ENCODE assay signal across 14 cellular contexts in the genomic region with DNA sequence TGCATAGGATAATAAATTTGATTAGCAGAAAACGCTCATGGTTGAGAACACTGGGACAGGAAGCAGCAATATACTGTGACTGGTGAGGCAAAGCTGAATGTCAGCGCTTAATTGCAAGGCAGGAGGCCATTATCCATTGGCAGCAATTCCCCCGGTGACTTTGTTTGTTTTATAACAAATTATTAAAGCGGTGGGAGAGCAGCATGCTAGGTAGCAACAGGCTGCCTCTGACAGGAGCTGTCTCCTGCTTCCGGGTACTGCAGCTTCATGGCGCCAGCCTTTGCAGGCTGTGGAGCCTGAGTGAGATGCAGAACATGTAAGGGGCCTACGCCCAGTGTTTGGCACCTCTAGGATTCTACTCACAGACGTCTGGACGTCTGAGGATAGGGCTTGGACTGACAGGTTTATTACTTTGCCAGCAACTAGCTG.
DNase-seq lines count a peak whose midpoint lies in the region; FAIRE-seq and TF ChIP-seq lines count a peak whose summit lies in the region.
"Had no signal": no experiment of that assay in that cellular context is flagged by ENCODE, and none has a peak within 500 bp of the region (broad histone marks: within the 10 kb centered on the region; RNA-seq: fewer than 3 reads in every experiment).

No MANE protein-coding gene starts in this region.

- TF ChIP-seq RAD21 in neural cell (conservative IDR thresholded peaks at IDR 0.05), result no peak

- no peaks in the 10 kb centered on the region for H4K20me1 ChIP-seq in DOHH2 (ENCODE audit: control insufficient read depth, insufficient read depth, low read depth, low read length)
- no peaks in the 10 kb centered on the region for H4K20me1 ChIP-seq in OCI-LY7 (ENCODE audit: insufficient read depth, low read length)
- no peaks in the 10 kb centered on the region for H4K20me1 ChIP-seq in neural cell (ENCODE audit: insufficient read depth)

- intact Hi-C loops in OCI-LY7 (cut with micrococcal nuclease; ENCODE audit: unreplicated experiment) (loop anchor here (10.0 kb wide), 2 partner anchors 989 to 1049 kb away; partner anchors contain the start of genes GEMIN2, PNN and TRAPPC6B), ovary (cut with DNase I) (no loop called here)

- peak overlapping the region; percentile 92 for H3K27ac ChIP-seq in DOHH2 (ENCODE audit: low read depth, low read length)
- H3K27ac ChIP-seq in OCI-LY7 (ENCODE audit: low read depth, low read length, poor library complexity, severe bottlenecking), result peak overlapping the region; percentile 97
- H3K27ac ChIP-seq in neural cell (ENCODE audit: low read length), result no peak overlapping the region
- H3K27ac ChIP-seq in ovary, result no peak overlapping the region

- CTCF ChIA-PET in OCI-LY7 (lab: Charles Lee; ENCODE audit: unreplicated experiment), result interaction anchor here (0.5 to 1.5 kb wide), 4 partner anchors 12 to 139 kb away, joined by 3 to 4 read pairs (median 3); no protein-coding TSS in a partner anchor

- no peaks in the 10 kb centered on the region for H3K27me3 ChIP-seq in DOHH2 (ENCODE audit: control insufficient read depth, low read length)
- H3K27me3 ChIP-seq in neural cell (ENCODE audit: insufficient read depth, low read depth, low read length), result no peaks in the 10 kb centered on the region
- no peaks in the 10 kb centered on the region for H3K27me3 ChIP-seq in ovary

- H3K4me2 ChIP-seq in DOHH2 (ENCODE audit: low read length) (peak overlapping the region; percentile 80), OCI-LY7 (ENCODE audit: low read length) (peak overlapping the region; percentile 75), neural cell (ENCODE audit: low read length) (no peak overlapping the region)

- no peaks in the 10 kb centered on the region for H3K79me2 ChIP-seq in DOHH2 (ENCODE audit: control insufficient read depth, low read length)
- H3K79me2 ChIP-seq in OCI-LY7 (ENCODE audit: insufficient read depth, low read depth, low read length), result no peaks in the 10 kb centered on the region
- H3K79me2 ChIP-seq in neural cell (replicated peaks; ENCODE audit: insufficient read depth, low read length), result no peaks in the 10 kb centered on the region

- H2AFZ ChIP-seq in OCI-LY7 (ENCODE audit: low read length) (no peak overlapping the region; the same call in 1 of the 2 replicates), neural cell (ENCODE audit: low read depth, low read length) (no peak overlapping the region)

- TF ChIP-seq POLR2A in ovary (IDR thresholded peaks at IDR 0.05) (no peak), GM12892 (IDR thresholded peaks at IDR 0.05; ENCODE audit: low read depth, low read length) (no peak)

- DNase-seq in NCI-H146 (lab: John Stamatoyannopoulos, UW), result peak; percentile 84
- peak; percentile 92 for DNase-seq in OCI-LY7 (ENCODE audit: low spot score)
- no peak for DNase-seq in hepatic stellate cell (ENCODE audit: low spot score)
- DNase-seq in hippocampal formation (lab: John Stamatoyannopoulos, UW), result no peak
- DNase-seq in ovary, result no peak
- no peak for DNase-seq in GM12892 (ENCODE audit: insufficient read length)
- DNase-seq: activated T-cell treated with anti-CD3 and anti-CD28 coated beads, Interleukin-2, amount 50 U/mL, for 1 hour; effector CD4-positive, alpha-beta T cell; foreskin melanocyte; NCI-H1048; occipital lobe; SIG-M5 had no signal

- H3K9me3 ChIP-seq in DOHH2 (ENCODE audit: control insufficient read depth, insufficient read depth, low read length) (peaks cover 24% of the 10 kb centered on the region), OCI-LY7 (ENCODE audit: low read length) (peaks cover 50% of the 10 kb centered on the region), neural cell (ENCODE audit: low read length) (no peaks in the 10 kb centered on the region), ovary (no peaks in the 10 kb centered on the region)

- no peak for TF ChIP-seq CTCF in DOHH2 (IDR thresholded peaks at IDR 0.05; ENCODE audit: low read depth, low read length, poor library complexity, severe bottlenecking)
- no peak for TF ChIP-seq CTCF in OCI-LY7 (conservative IDR thresholded peaks at IDR 0.05; ENCODE audit: low read length)
- no peak for TF ChIP-seq CTCF in neural cell (IDR thresholded peaks at IDR 0.05; ENCODE audit: poor library complexity, severe bottlenecking)
- TF ChIP-seq CTCF in ovary (IDR thresholded peaks at IDR 0.05), result no peak

- H3F3A ChIP-seq in DOHH2 (ENCODE audit: control insufficient read depth, insufficient read depth), result peaks cover 36% of the 10 kb centered on the region
- no peaks in the 10 kb centered on the region for H3F3A ChIP-seq in neural cell (ENCODE audit: insufficient read depth, low read length, poor library complexity, severe bottlenecking)

- TF ChIP-seq EP300 in neural cell (conservative IDR thresholded peaks at IDR 0.05; ENCODE audit: poor library complexity, severe bottlenecking) (no peak), ovary (IDR thresholded peaks at IDR 0.05) (no peak)

- peak overlapping the region; percentile 62 for H3K4me3 ChIP-seq in DOHH2 (ENCODE audit: low read length)
- peak overlapping the region; percentile 26 for H3K4me3 ChIP-seq in OCI-LY7 (ENCODE audit: low read depth, low read length, poor library complexity, severe bottlenecking)
- H3K4me3 ChIP-seq in neural cell (ENCODE audit: low read length), result no peak overlapping the region
- no peak overlapping the region for H3K4me3 ChIP-seq in ovary

- no TSS peak for BruUV-seq in OCI-LY7 (replicated peaks; lab: Mats Ljungman, UMichigan)

- WGBS in ovary, 3 donors, result 44 to 59% (median 53%) methylated on average over 9 of the region's 9 CpGs

- peaks cover 99% of the 10 kb centered on the region for H3K4me1 ChIP-seq in DOHH2 (ENCODE audit: control insufficient read depth, low read length)
- H3K4me1 ChIP-seq in OCI-LY7 (ENCODE audit: insufficient read depth, low read length, poor library complexity, severe bottlenecking), result peaks cover 98% of the 10 kb centered on the region
- H3K4me1 ChIP-seq in ovary (ENCODE audit: insufficient read depth), result peaks cover 1% of the 10 kb centered on the region

- POLR2A ChIA-PET in OCI-LY7 (lab: Charles Lee), result interaction anchor here (0.5 to 9.9 kb wide), 20 partner anchors 8 to 1660 kb away, joined by 3 to 157 read pairs (median 3); partner anchors contain the start of gene FBXO33

- FAIRE-seq in GM12892 (lab: Jason Lieb, UNC), result no peak

- peaks cover 84% of the 10 kb centered on the region for H3K36me3 ChIP-seq in DOHH2 (ENCODE audit: control insufficient read depth, low read length)
- H3K36me3 ChIP-seq in OCI-LY7 (ENCODE audit: insufficient read depth, low read length), result peaks cover 62% of the 10 kb centered on the region
- H3K36me3 ChIP-seq in neural cell (ENCODE audit: insufficient read depth, low read length), result no peaks in the 10 kb centered on the region
- H3K36me3 ChIP-seq in ovary, result no peaks in the 10 kb centered on the region

- no peak overlapping the region for H3K9ac ChIP-seq in neural cell (ENCODE audit: low read length)

- H3K9me2 ChIP-seq in DOHH2 (replicated peaks; ENCODE audit: control insufficient read depth, low read length), result no peaks in the 10 kb centered on the region
- H3K9me2 ChIP-seq in OCI-LY7 (ENCODE audit: insufficient read depth, low read length), result no peaks in the 10 kb centered on the region
- H3K9me2 ChIP-seq in neural cell (ENCODE audit: insufficient read depth, low read length), result no peaks in the 10 kb centered on the region

TF ChIP-seq in neural cell, 6 proteins besides CTCF, POLR2A, EP300 and RAD21:
- peak; percentile 49 for TF ChIP-seq POLR2AphosphoS5 (IDR thresholded peaks at IDR 0.05)
- no peak for TF ChIP-seq SMC3 (conservative IDR thresholded peaks at IDR 0.05; ENCODE audit: poor library complexity)
- no peak for TF ChIP-seq TAF1 (IDR thresholded peaks at IDR 0.05; ENCODE audit: low read depth)

Comparison
In these comparisons a context has a peak if more than half of its experiments do, and no peak if none do; other contexts are left out.
1. H3K27ac ChIP-seq: peak in DOHH2 (single experiment) and OCI-LY7 (single experiment); none in neural cell (single experiment) and ovary (0 of 2).
2. H3K4me3 ChIP-seq: peak in DOHH2 (single experiment) and OCI-LY7 (single experiment); none in neural cell (single experiment) and ovary (single experiment).
3. DNase-seq: peak in NCI-H146 (single experiment) and OCI-LY7 (single experiment); none in hepatic stellate cell (single experiment), hippocampal formation (0 of 2), ovary (0 of 5) and GM12892 (single experiment).